ENCODE assay signal across 1 cellular context in the genomic region with DNA sequence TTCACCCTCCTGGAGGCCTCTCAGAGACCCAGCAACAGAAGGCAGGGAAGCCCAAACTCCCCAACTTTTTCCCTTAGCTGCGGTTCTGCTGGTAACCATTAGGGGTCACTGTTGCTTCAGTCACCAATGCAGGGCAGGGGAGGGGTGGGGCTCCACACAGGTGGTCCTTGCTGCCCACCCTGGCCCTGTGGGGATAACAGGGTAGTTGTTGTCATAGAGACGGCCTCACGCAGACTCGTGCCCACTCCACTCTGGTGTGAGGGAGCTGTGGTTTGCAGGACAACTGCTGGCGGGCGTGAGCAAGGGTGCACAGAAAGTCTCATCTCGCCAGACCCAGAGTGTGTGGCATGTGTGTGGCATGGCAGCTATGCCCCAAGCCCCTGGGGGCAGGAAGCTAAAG.
A peak's percentile ranks its signal among the peaks of the same experiment; 100 is the strongest.
TF ChIP-seq lines count a peak whose summit lies in the region.

No MANE protein-coding gene starts in this region.

TF ChIP-seq in K562, 482 proteins besides CTCF, POLR2A, EP300 and RAD21 (continues in another document):
- TF ChIP-seq SMC3 (conservative IDR thresholded peaks at IDR 0.05; ENCODE audit: insufficient read depth, low read depth, low read length) (peak; percentile 86), XRCC5 (IDR thresholded peaks at IDR 0.05; ENCODE audit: low read depth, low read length) (peak; percentile 74; the same call in 1 of the 2 replicates), ZBTB1 (CRISPR knock-in tag; IDR thresholded peaks at IDR 0.05; ENCODE audit: borderline replicate concordance, low read depth) (no peak), ZBTB33 (CRISPR knock-in tag; IDR thresholded peaks at IDR 0.05) (peak; percentile 16; the same call in 1 of the 2 replicates), PTBP1 (IDR thresholded peaks at IDR 0.05; ENCODE audit: low read depth, low read length) (no peak), SAP30 (IDR thresholded peaks at IDR 0.05; ENCODE audit: borderline replicate concordance, insufficient read depth, low read depth, low read length, poor library complexity, severe bottlenecking) (no peak), CC2D1A (IDR thresholded peaks at IDR 0.05) (peak; percentile 83), ZBTB40 (IDR thresholded peaks at IDR 0.05) (no peak), ZBTB40 (CRISPR knock-in tag; IDR thresholded peaks at IDR 0.05) (no peak), ZNF589 (CRISPR knock-in tag; IDR thresholded peaks at IDR 0.05; ENCODE audit: low read depth) (no peak), MTA3 (IDR thresholded peaks at IDR 0.05; ENCODE audit: borderline replicate concordance) (peak; percentile 58; the same call in 1 of the 2 replicates), MAFG (tag; conservative IDR thresholded peaks at IDR 0.05) (no peak), RB1 (IDR thresholded peaks at IDR 0.05; ENCODE audit: low read depth) (0 out of 2 replicates have a peak, but pooled peaks have one; percentile 46), CBFA2T3 (IDR thresholded peaks at IDR 0.05) (no peak), ZNF354B (CRISPR knock-in tag; IDR thresholded peaks at IDR 0.05) (no peak), TFAP4 (CRISPR knock-in tag; IDR thresholded peaks at IDR 0.05; ENCODE audit: borderline replicate concordance) (peak; percentile 60; the same call in 1 of the 2 replicates), ELK1 (CRISPR knock-in tag; IDR thresholded peaks at IDR 0.05) (no peak), ZNF121 (CRISPR knock-in tag; conservative IDR thresholded peaks at IDR 0.05) (no peak), ZBTB2 (IDR thresholded peaks at IDR 0.05) (no peak), MYNN (IDR thresholded peaks at IDR 0.05) (peak; percentile 35; the same call in 1 of the 2 replicates), MYNN (CRISPR knock-in tag; IDR thresholded peaks at IDR 0.05) (no peak), KLF16 (IDR thresholded peaks at IDR 0.05) (peak; percentile 51; the same call in 1 of the 2 replicates), DEAF1 (CRISPR knock-in tag; IDR thresholded peaks at IDR 0.05) (peak; percentile 71), ARID2 (IDR thresholded peaks at IDR 0.05) (0 out of 2 replicates have a peak, but pooled peaks have one; percentile 25), EZH2 (IDR thresholded peaks at IDR 0.05; ENCODE audit: borderline replicate concordance, low read depth, low read length) (no peak), NFE2 (IDR thresholded peaks at IDR 0.05; ENCODE audit: low read depth) (no peak), ZNF57 (CRISPR knock-in tag; IDR thresholded peaks at IDR 0.05) (no peak), CAMTA2 (CRISPR knock-in tag; conservative IDR thresholded peaks at IDR 0.05) (no peak), HDAC2 (IDR thresholded peaks at IDR 0.05) (no peak), KLF10 (CRISPR knock-in tag; IDR thresholded peaks at IDR 0.05) (no peak), CTBP1 (IDR thresholded peaks at IDR 0.05; ENCODE audit: borderline replicate concordance) (0 out of 2 replicates have a peak, but pooled peaks have one; percentile 24), GATAD2A (IDR thresholded peaks at IDR 0.05) (0 out of 2 replicates have a peak, but pooled peaks have one; percentile 75), CBX5 (IDR thresholded peaks at IDR 0.05; ENCODE audit: borderline replicate concordance, low read depth) (peak; percentile 16; the same call in 1 of the 2 replicates)
- TF ChIP-seq, protein P1, sequence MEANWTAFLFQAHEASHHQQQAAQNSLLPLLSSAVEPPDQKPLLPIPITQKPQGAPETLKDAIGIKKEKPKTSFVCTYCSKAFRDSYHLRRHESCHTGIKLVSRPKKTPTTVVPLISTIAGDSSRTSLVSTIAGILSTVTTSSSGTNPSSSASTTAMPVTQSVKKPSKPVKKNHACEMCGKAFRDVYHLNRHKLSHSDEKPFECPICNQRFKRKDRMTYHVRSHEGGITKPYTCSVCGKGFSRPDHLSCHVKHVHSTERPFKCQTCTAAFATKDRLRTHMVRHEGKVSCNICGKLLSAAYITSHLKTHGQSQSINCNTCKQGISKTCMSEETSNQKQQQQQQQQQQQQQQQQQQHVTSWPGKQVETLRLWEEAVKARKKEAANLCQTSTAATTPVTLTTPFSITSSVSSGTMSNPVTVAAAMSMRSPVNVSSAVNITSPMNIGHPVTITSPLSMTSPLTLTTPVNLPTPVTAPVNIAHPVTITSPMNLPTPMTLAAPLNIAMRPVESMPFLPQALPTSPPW (CRISPR knock-in tag; IDR thresholded peaks at IDR 0.05), result peak; percentile 68
- TF ChIP-seq, protein P2, sequence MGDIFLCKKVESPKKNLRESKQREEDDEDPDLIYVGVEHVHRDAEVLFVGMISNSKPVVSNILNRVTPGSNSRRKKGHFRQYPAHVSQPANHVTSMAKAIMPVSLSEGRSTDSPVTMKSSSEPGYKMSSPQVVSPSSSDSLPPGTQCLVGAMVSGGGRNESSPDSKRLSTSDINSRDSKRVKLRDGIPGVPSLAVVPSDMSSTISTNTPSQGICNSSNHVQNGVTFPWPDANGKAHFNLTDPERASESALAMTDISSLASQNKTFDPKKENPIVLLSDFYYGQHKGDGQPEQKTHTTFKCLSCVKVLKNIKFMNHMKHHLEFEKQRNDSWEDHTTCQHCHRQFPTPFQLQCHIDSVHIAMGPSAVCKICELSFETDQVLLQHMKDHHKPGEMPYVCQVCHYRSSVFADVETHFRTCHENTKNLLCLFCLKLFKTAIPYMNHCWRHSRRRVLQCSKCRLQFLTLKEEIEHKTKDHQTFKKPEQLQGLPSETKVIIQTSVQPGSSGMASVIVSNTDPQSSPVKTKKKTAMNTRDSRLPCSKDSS (IDR thresholded peaks at IDR 0.05; ENCODE audit: low read depth, partially characterized antibody), result no peak
- TF ChIP-seq, protein P3, sequence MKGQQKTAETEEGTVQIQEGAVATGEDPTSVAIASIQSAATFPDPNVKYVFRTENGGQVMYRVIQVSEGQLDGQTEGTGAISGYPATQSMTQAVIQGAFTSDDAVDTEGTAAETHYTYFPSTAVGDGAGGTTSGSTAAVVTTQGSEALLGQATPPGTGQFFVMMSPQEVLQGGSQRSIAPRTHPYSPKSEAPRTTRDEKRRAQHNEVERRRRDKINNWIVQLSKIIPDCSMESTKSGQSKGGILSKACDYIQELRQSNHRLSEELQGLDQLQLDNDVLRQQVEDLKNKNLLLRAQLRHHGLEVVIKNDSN (CRISPR knock-in tag; IDR thresholded peaks at IDR 0.05), result 0 out of 2 replicates have a peak, but pooled peaks have one; percentile 2
- TF ChIP-seq, protein P4, sequence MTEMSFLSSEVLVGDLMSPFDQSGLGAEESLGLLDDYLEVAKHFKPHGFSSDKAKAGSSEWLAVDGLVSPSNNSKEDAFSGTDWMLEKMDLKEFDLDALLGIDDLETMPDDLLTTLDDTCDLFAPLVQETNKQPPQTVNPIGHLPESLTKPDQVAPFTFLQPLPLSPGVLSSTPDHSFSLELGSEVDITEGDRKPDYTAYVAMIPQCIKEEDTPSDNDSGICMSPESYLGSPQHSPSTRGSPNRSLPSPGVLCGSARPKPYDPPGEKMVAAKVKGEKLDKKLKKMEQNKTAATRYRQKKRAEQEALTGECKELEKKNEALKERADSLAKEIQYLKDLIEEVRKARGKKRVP (CRISPR knock-in tag; IDR thresholded peaks at IDR 0.05), result no peak
